Comparison of ENCODE assay signal across 8 cellular contexts in genomic region chr11:63814383-63814736, GRCh38. TPM values are rescaled to one million over a fixed set of nuclear protein-coding genes. Genes with fewer than 3 reads are reported as not detected.
DNase-seq lines count a peak whose midpoint lies in the region; ATAC-seq and TF ChIP-seq lines count a peak whose summit lies in the region.

No MANE protein-coding gene starts in this region.

- no peaks in the 10 kb centered on the region for H3K9me3 Mint-ChIP-seq in activated CD8-positive, alpha-beta memory T cell treated with anti-CD3 and anti-CD28 coated beads, Interleukin-2, amount 10 ng/mL, durations not matched to agents 7 days and 5 days (ENCODE audit: low read depth)
- H3K9me3 Mint-ChIP-seq in activated T-helper 2 cell treated with anti-CD3 and anti-CD28 coated beads, Interferon-gamma antibody, Interleukin-2, Interleukin-4, amounts not matched to agents 10 μg/mL and 5 μg/mL and 100 μg/mL, durations not matched to agents 14 hours and 24 hours and 36 hours, result no peaks in the 10 kb centered on the region

- no peak for DNase-seq in activated CD8-positive, alpha-beta memory T cell treated with anti-CD3 and anti-CD28 coated beads, Interleukin-2, amount 10 ng/mL, durations not matched to agents 7 days and 5 days
- no peak for DNase-seq in activated CD8-positive, alpha-beta memory T cell treated with anti-CD3 and anti-CD28 coated beads for 24 hours
- DNase-seq in activated T-helper 2 cell treated with anti-CD3 and anti-CD28 coated beads, Interferon-gamma antibody, Interleukin-2, Interleukin-4, amounts not matched to agents 10 μg/mL and 5 μg/mL and 100 μg/mL, durations not matched to agents 14 hours and 24 hours and 36 hours (ENCODE audit: low spot score), result no peak
- DNase-seq in kidney epithelial cell (ENCODE audit: low read depth) (no peak), NCI-H2029 (lab: John Stamatoyannopoulos, UW) (no peak), globus pallidus (ENCODE audit: low spot score) (no peak), SHP77 (lab: John Stamatoyannopoulos, UW) (no peak)

- H3K36me3 ChIP-seq in kidney epithelial cell (ENCODE audit: control insufficient read depth, insufficient read depth, low read length), result no peaks in the 10 kb centered on the region
- H3K36me3 ChIP-seq in thymus (ENCODE audit: control insufficient read depth, insufficient read depth), result peaks cover 37% of the 10 kb centered on the region

- no peak for ATAC-seq in activated CD8-positive, alpha-beta memory T cell treated with anti-CD3 and anti-CD28 coated beads, Interleukin-2, amount 10 ng/mL, durations not matched to agents 7 days and 5 days

- H3K4me1 Mint-ChIP-seq in activated CD8-positive, alpha-beta memory T cell treated with anti-CD3 and anti-CD28 coated beads, Interleukin-2, amount 10 ng/mL, durations not matched to agents 7 days and 5 days, result peaks cover 34% of the 10 kb centered on the region
- H3K4me1 Mint-ChIP-seq in activated T-helper 2 cell treated with anti-CD3 and anti-CD28 coated beads, Interferon-gamma antibody, Interleukin-2, Interleukin-4, amounts not matched to agents 10 μg/mL and 5 μg/mL and 100 μg/mL, durations not matched to agents 14 hours and 24 hours and 36 hours (ENCODE audit: low read depth), result peaks cover 18% of the 10 kb centered on the region

- H3K27me3 ChIP-seq in kidney epithelial cell (ENCODE audit: control insufficient read depth, insufficient read depth, low read length) (no peaks in the 10 kb centered on the region), thymus (ENCODE audit: control insufficient read depth, insufficient read depth) (no peaks in the 10 kb centered on the region)

- intact Hi-C loops in activated T-helper 2 cell treated with anti-CD3 and anti-CD28 coated beads, Interferon-gamma antibody, Interleukin-2, Interleukin-4, amounts not matched to agents 10 μg/mL and 5 μg/mL and 100 μg/mL, durations not matched to agents 14 hours and 24 hours and 36 hours (cut with micrococcal nuclease), result loop anchor here (5.0 kb wide), 1 partner anchor 47 kb away; the partner anchor contains the start of gene ZFTA

- H3K27ac Mint-ChIP-seq in activated CD8-positive, alpha-beta memory T cell treated with anti-CD3 and anti-CD28 coated beads, Interleukin-2, amount 10 ng/mL, durations not matched to agents 7 days and 5 days, result peak overlapping the region; percentile 65
- no peak overlapping the region for H3K27ac Mint-ChIP-seq in activated T-helper 2 cell treated with anti-CD3 and anti-CD28 coated beads, Interferon-gamma antibody, Interleukin-2, Interleukin-4, amounts not matched to agents 10 μg/mL and 5 μg/mL and 100 μg/mL, durations not matched to agents 14 hours and 24 hours and 36 hours

- peaks cover 9% of the 10 kb centered on the region for H3K4me1 ChIP-seq in thymus (ENCODE audit: control insufficient read depth, insufficient read depth, low read length)

- CTCF ChIA-PET in activated CD8-positive, alpha-beta memory T cell treated with anti-CD3 and anti-CD28 coated beads, Interleukin-2, amount 10 ng/mL, durations not matched to agents 7 days and 5 days (lab: Charles Lee), result interaction anchor here (0.7 kb wide), 1 partner anchor 13 kb away, joined by 3 read pairs; no protein-coding TSS in a partner anchor

- H3K9me3 ChIP-seq in thymus (ENCODE audit: control insufficient read depth), result no peaks in the 10 kb centered on the region

- peaks cover 31% of the 10 kb centered on the region for H3K36me3 Mint-ChIP-seq in activated CD8-positive, alpha-beta memory T cell treated with anti-CD3 and anti-CD28 coated beads, Interleukin-2, amount 10 ng/mL, durations not matched to agents 7 days and 5 days
- peaks cover 42% of the 10 kb centered on the region for H3K36me3 Mint-ChIP-seq in activated T-helper 2 cell treated with anti-CD3 and anti-CD28 coated beads, Interferon-gamma antibody, Interleukin-2, Interleukin-4, amounts not matched to agents 10 μg/mL and 5 μg/mL and 100 μg/mL, durations not matched to agents 14 hours and 24 hours and 36 hours (ENCODE audit: low read depth)

- H3K4me3 Mint-ChIP-seq in activated CD8-positive, alpha-beta memory T cell treated with anti-CD3 and anti-CD28 coated beads, Interleukin-2, amount 10 ng/mL, durations not matched to agents 7 days and 5 days, result peak overlapping the region; percentile 79
- peak overlapping the region; percentile 85 for H3K4me3 Mint-ChIP-seq in activated T-helper 2 cell treated with anti-CD3 and anti-CD28 coated beads, Interferon-gamma antibody, Interleukin-2, Interleukin-4, amounts not matched to agents 10 μg/mL and 5 μg/mL and 100 μg/mL, durations not matched to agents 14 hours and 24 hours and 36 hours (ENCODE audit: low read depth)

- no peak overlapping the region for H3K27ac ChIP-seq in thymus (ENCODE audit: low read depth)

- 50% methylated on average over 7 of the region's 7 CpGs for WGBS in thymus

- no peak for TF ChIP-seq CTCF in kidney epithelial cell (IDR thresholded peaks at IDR 0.05; ENCODE audit: insufficient read depth, low read length, poor library complexity, severe bottlenecking)

- H3K4me3 ChIP-seq in kidney epithelial cell (ENCODE audit: low read depth, low read length) (peak overlapping the region; percentile 57), thymus (ENCODE audit: low read length) (peak overlapping the region; percentile 90)

- no peaks in the 10 kb centered on the region for H3K27me3 Mint-ChIP-seq in activated CD8-positive, alpha-beta memory T cell treated with anti-CD3 and anti-CD28 coated beads, Interleukin-2, amount 10 ng/mL, durations not matched to agents 7 days and 5 days
- no peaks in the 10 kb centered on the region for H3K27me3 Mint-ChIP-seq in activated T-helper 2 cell treated with anti-CD3 and anti-CD28 coated beads, Interferon-gamma antibody, Interleukin-2, Interleukin-4, amounts not matched to agents 10 μg/mL and 5 μg/mL and 100 μg/mL, durations not matched to agents 14 hours and 24 hours and 36 hours (ENCODE audit: low read depth)

RNA-seq across cellular contexts. Expression of gene SPINDOC, which starts 1.1 kb away (rescaled TPM):
- total RNA-seq in activated CD8-positive, alpha-beta memory T cell treated with anti-CD3 and anti-CD28 coated beads, Interleukin-2, amount 10 ng/mL, durations not matched to agents 7 days and 5 days, result 10 to 100 TPM; 53.4 to 55.8 TPM
- 67.0 and 69.2 TPM in 2 replicates for total RNA-seq in activated T-helper 2 cell treated with anti-CD3 and anti-CD28 coated beads, Interferon-gamma antibody, Interleukin-2, Interleukin-4, amounts not matched to agents 10 μg/mL and 5 μg/mL and 100 μg/mL, durations not matched to agents 14 hours and 24 hours and 36 hours
- total RNA-seq in kidney epithelial cell, result 40.5 and 41.4 TPM in 2 replicates
- polyA plus RNA-seq in thymus, result 11.7 TPM

RNA-seq across cellular contexts. Expression of gene MARK2, which starts 24.6 kb away (rescaled TPM):
- 10 to 100 TPM; 57.2 to 57.9 TPM for total RNA-seq in activated CD8-positive, alpha-beta memory T cell treated with anti-CD3 and anti-CD28 coated beads, Interleukin-2, amount 10 ng/mL, durations not matched to agents 7 days and 5 days
- 36.5 and 38.8 TPM in 2 replicates for total RNA-seq in activated T-helper 2 cell treated with anti-CD3 and anti-CD28 coated beads, Interferon-gamma antibody, Interleukin-2, Interleukin-4, amounts not matched to agents 10 μg/mL and 5 μg/mL and 100 μg/mL, durations not matched to agents 14 hours and 24 hours and 36 hours
- total RNA-seq in kidney epithelial cell, result 40.1 and 45.2 TPM in 2 replicates
- 17.5 TPM for polyA plus RNA-seq in thymus

RNA-seq across cellular contexts. Expression of gene ZFTA, which starts 45.8 kb away (rescaled TPM):
- 1 to 10 TPM; 2.6 to 4.2 TPM for total RNA-seq in activated CD8-positive, alpha-beta memory T cell treated with anti-CD3 and anti-CD28 coated beads, Interleukin-2, amount 10 ng/mL, durations not matched to agents 7 days and 5 days
- 7.0 and 8.9 TPM in 2 replicates for total RNA-seq in activated T-helper 2 cell treated with anti-CD3 and anti-CD28 coated beads, Interferon-gamma antibody, Interleukin-2, Interleukin-4, amounts not matched to agents 10 μg/mL and 5 μg/mL and 100 μg/mL, durations not matched to agents 14 hours and 24 hours and 36 hours
- 25.1 and 59.3 TPM in 2 replicates for total RNA-seq in kidney epithelial cell
- 10.3 TPM for polyA plus RNA-seq in thymus
